ENCODE assay signal across 1 cellular context in the genomic region with DNA sequence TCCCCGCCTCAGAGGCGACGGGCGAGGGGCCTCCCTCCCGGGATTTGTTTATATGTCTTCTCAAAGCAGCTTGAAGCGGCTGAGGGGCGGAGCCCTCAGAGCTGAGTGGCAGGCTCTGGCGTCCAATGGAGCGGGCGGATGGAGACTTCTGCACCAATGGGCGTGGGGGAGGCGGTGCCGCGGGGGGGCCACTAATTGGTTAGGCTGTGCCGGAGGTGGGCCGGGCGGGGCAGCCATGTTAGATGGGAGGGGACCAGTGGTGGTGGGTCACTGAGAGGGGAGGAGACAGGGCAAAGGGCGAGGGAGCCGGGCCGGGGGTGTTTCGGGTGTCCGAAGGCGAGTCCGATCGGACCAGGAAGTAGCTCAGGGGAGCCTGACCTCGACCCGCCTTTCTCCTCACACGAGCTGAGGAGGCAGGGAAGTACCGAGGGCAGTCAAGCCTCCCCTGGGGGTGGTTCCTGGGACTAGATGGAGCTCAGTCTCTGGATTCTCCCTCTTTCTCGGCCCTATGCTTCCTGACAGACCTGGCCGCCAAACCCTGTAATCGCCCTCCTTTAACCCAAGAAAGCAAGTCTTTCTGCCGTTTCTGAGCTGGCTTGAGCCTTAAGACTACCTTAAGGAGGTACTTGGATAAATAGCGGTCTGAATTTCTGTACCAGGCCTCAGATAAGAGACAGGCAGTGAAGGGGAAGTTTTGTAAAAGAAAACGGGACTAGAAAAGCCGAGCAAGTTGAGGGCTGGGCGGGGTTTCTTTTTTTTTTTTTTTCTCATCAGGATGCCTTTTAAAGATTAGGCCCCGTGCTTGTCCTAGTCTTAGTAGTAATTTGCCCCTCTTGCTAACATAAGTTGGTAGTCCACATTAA.
A peak's percentile ranks its signal among the peaks of the same experiment; 100 is the strongest.
TF ChIP-seq lines count a peak whose summit lies in the region.

No MANE protein-coding gene starts in this region.

TF ChIP-seq in GM23338, 12 proteins besides CTCF, POLR2A, EP300 and RAD21 (continued from another document):
- TF ChIP-seq, protein P1, sequence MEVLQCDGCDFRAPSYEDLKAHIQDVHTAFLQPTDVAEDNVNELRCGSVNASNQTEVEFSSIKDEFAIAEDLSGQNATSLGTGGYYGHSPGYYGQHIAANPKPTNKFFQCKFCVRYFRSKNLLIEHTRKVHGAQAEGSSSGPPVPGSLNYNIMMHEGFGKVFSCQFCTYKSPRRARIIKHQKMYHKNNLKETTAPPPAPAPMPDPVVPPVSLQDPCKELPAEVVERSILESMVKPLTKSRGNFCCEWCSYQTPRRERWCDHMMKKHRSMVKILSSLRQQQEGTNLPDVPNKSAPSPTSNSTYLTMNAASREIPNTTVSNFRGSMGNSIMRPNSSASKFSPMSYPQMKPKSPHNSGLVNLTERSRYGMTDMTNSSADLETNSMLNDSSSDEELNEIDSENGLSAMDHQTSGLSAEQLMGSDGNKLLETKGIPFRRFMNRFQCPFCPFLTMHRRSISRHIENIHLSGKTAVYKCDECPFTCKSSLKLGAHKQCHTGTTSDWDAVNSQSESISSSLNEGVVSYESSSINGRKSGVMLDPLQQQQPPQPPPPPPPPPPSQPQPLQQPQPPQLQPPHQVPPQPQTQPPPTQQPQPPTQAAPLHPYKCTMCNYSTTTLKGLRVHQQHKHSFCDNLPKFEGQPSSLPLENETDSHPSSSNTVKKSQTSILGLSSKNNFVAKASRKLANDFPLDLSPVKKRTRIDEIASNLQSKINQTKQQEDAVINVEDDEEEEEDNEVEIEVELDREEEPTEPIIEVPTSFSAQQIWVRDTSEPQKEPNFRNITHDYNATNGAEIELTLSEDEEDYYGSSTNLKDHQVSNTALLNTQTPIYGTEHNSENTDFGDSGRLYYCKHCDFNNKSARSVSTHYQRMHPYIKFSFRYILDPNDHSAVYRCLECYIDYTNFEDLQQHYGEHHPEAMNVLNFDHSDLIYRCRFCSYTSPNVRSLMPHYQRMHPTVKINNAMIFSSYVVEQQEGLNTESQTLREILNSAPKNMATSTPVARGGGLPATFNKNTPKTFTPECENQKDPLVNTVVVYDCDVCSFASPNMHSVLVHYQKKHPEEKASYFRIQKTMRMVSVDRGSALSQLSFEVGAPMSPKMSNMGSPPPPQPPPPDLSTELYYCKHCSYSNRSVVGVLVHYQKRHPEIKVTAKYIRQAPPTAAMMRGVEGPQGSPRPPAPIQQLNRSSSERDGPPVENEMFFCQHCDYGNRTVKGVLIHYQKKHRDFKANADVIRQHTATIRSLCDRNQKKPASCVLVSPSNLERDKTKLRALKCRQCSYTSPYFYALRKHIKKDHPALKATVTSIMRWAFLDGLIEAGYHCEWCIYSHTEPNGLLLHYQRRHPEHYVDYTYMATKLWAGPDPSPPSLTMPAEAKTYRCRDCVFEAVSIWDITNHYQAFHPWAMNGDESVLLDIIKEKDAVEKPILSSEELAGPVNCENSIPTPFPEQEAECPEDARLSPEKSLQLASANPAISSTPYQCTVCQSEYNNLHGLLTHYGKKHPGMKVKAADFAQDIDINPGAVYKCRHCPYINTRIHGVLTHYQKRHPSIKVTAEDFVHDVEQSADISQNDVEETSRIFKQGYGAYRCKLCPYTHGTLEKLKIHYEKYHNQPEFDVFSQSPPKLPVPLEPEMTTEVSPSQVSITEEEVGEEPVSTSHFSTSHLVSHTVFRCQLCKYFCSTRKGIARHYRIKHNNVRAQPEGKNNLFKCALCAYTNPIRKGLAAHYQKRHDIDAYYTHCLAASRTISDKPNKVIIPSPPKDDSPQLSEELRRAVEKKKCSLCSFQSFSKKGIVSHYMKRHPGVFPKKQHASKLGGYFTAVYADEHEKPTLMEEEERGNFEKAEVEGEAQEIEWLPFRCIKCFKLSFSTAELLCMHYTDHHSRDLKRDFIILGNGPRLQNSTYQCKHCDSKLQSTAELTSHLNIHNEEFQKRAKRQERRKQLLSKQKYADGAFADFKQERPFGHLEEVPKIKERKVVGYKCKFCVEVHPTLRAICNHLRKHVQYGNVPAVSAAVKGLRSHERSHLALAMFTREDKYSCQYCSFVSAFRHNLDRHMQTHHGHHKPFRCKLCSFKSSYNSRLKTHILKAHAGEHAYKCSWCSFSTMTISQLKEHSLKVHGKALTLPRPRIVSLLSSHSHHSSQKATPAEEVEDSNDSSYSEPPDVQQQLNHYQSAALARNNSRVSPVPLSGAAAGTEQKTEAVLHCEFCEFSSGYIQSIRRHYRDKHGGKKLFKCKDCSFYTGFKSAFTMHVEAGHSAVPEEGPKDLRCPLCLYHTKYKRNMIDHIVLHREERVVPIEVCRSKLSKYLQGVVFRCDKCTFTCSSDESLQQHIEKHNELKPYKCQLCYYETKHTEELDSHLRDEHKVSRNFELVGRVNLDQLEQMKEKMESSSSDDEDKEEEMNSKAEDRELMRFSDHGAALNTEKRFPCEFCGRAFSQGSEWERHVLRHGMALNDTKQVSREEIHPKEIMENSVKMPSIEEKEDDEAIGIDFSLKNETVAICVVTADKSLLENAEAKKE (CRISPR knock-in tag; IDR thresholded peaks at IDR 0.05): no peak
- TF ChIP-seq, protein P2, sequence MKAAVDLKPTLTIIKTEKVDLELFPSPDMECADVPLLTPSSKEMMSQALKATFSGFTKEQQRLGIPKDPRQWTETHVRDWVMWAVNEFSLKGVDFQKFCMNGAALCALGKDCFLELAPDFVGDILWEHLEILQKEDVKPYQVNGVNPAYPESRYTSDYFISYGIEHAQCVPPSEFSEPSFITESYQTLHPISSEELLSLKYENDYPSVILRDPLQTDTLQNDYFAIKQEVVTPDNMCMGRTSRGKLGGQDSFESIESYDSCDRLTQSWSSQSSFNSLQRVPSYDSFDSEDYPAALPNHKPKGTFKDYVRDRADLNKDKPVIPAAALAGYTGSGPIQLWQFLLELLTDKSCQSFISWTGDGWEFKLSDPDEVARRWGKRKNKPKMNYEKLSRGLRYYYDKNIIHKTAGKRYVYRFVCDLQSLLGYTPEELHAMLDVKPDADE (IDR thresholded peaks at IDR 0.05): peak; percentile 67; the same call in 1 of the 2 replicates
- TF ChIP-seq, protein P3, sequence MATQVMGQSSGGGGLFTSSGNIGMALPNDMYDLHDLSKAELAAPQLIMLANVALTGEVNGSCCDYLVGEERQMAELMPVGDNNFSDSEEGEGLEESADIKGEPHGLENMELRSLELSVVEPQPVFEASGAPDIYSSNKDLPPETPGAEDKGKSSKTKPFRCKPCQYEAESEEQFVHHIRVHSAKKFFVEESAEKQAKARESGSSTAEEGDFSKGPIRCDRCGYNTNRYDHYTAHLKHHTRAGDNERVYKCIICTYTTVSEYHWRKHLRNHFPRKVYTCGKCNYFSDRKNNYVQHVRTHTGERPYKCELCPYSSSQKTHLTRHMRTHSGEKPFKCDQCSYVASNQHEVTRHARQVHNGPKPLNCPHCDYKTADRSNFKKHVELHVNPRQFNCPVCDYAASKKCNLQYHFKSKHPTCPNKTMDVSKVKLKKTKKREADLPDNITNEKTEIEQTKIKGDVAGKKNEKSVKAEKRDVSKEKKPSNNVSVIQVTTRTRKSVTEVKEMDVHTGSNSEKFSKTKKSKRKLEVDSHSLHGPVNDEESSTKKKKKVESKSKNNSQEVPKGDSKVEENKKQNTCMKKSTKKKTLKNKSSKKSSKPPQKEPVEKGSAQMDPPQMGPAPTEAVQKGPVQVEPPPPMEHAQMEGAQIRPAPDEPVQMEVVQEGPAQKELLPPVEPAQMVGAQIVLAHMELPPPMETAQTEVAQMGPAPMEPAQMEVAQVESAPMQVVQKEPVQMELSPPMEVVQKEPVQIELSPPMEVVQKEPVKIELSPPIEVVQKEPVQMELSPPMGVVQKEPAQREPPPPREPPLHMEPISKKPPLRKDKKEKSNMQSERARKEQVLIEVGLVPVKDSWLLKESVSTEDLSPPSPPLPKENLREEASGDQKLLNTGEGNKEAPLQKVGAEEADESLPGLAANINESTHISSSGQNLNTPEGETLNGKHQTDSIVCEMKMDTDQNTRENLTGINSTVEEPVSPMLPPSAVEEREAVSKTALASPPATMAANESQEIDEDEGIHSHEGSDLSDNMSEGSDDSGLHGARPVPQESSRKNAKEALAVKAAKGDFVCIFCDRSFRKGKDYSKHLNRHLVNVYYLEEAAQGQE (IDR thresholded peaks at IDR 0.05; ENCODE audit: unreplicated experiment): no peak
- TF ChIP-seq STAT1 (IDR thresholded peaks at IDR 0.05; ENCODE audit: unreplicated experiment): no peak
- no peak for TF ChIP-seq ZNF331 (CRISPR knock-in tag; IDR thresholded peaks at IDR 0.05; ENCODE audit: low read depth)
